8 cellular contexts compared by ENCODE assay signal in the genomic region with DNA sequence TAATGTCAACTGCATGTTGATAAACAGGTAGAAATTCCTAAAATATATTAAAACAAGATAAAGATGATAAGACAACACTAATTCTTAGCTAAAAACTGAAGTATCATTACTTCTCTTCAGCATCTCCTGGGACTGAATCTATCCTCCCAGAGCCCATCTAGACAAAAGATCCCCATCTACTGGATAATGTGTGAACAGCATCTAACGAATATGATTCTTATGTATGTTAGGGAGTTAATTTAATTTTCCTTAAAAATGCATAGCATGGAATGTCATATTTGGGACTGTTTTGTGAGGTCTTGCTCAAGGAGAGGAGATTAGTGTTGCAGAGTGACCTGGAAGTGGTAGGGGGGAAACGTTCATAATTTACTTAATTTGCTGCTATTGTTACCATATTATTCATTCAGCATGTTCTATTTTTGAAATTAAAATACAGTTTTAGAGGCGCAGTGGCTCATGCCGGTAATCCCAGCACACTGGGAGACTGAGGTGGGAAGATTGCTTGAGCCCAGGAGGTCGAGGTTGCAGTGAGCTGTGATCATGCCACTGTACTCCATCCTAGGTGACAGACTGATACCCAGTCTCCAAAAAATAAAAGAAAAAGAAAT.
DNase-seq lines count a peak whose midpoint lies in the region; ATAC-seq and TF ChIP-seq lines count a peak whose summit lies in the region.

No MANE protein-coding gene starts in this region.

- peak; percentile 89 for ATAC-seq in GM21367 (IDR thresholded peaks at IDR 0.05; ENCODE audit: unreplicated experiment)

- in situ Hi-C loops in Caki2 (cut with HindIII; ENCODE audit: low pct_unique_long_range_greater_than_20kb, low sequenced_read_pairs) (no loop called here), astrocyte of the cerebellum (cut with HindIII; ENCODE audit: low sequenced_read_pairs) (no loop called here)

- DNase-seq in Caki2 (ENCODE audit: low read depth) (peak; percentile 8), LHCN-M2 (ENCODE audit: low read depth) (peak; percentile 58), astrocyte of the cerebellum (ENCODE audit: low read depth) (peak; percentile 31), kidney tubule cell (ENCODE audit: low spot score) (peak; percentile 40), C1 segment of cervical spinal cord (lab: John Stamatoyannopoulos, UW) (no peak)
- no peak for DNase-seq in NK-92 treated with Interleukin-12 subunit alpha and Interleukin-12 subunit beta, amount 100 ng/mL, for 24 hours (lab: John Stamatoyannopoulos, UW)
- no peak for DNase-seq in activated T-cell treated with anti-CD3 and anti-CD28 coated beads, Interleukin-2, amount 50 U/mL, for 48 hours

- TF ChIP-seq CTCF in astrocyte of the cerebellum (IDR thresholded peaks at IDR 0.05; ENCODE audit: low read depth, low read length, missing control alignments): peak; percentile 70

- H3K4me3 ChIP-seq in astrocyte of the cerebellum (ENCODE audit: low read depth, low read length): no peak overlapping the region

Comparison
In these comparisons a context has a peak if more than half of its experiments do, and no peak if none do; other contexts are left out.
1. DNase-seq: peak in Caki2 (single experiment), LHCN-M2 (single experiment), astrocyte of the cerebellum (single experiment) and kidney tubule cell (single experiment); none in NK-92 treated with Interleukin-12 subunit alpha and Interleukin-12 subunit beta, amount 100 ng/mL, for 24 hours (single experiment), activated T-cell treated with anti-CD3 and anti-CD28 coated beads, Interleukin-2, amount 50 U/mL, for 48 hours (0 of 2) and C1 segment of cervical spinal cord (0 of 14).